Comparison of ENCODE assay signal across 1 cellular context in the genomic region with DNA sequence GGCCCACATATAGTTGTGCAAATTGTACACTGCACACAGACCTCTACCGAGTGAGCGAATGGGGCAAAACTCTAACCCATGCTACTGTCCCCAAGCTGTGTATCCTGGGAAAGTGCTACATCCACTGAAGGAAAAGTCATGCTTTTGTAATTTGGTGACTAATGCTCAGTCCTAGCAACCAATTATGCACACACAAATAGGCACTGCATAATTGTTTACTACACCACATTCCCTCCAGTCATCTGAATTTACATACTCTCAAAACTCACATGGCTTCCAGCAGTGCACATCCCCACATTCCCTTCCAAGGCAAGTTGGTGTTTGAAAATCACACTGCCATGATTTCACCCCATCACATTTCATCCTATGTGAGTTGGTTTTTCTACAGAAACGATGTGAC.
TF ChIP-seq lines count a peak whose summit lies in the region.

No MANE protein-coding gene starts in this region.

TF ChIP-seq in SK-N-SH treated with all-trans-retinoic acid at 6 μM for 48 hours, 23 proteins besides CTCF, POLR2A, EP300 and RAD21 (continued from another document):
- TF ChIP-seq ZFP30 (CRISPR knock-in tag; IDR thresholded peaks at IDR 0.05) (no peak), ARNTL (CRISPR knock-in tag; IDR thresholded peaks at IDR 0.05; ENCODE audit: borderline replicate concordance, low read depth) (no peak), BACH2 (CRISPR knock-in tag; IDR thresholded peaks at IDR 0.05; ENCODE audit: borderline replicate concordance) (no peak), RARB (CRISPR knock-in tag; IDR thresholded peaks at IDR 0.05) (no peak), ISL1 (CRISPR knock-in tag; IDR thresholded peaks at IDR 0.05) (no peak), ZFP3 (CRISPR knock-in tag; IDR thresholded peaks at IDR 0.05) (no peak), TCF4 (CRISPR knock-in tag; IDR thresholded peaks at IDR 0.05; ENCODE audit: borderline replicate concordance) (no peak), SNAI2 (CRISPR knock-in tag; IDR thresholded peaks at IDR 0.05) (no peak), ESRRG (CRISPR knock-in tag; IDR thresholded peaks at IDR 0.05) (no peak), CSDC2 (CRISPR knock-in tag; IDR thresholded peaks at IDR 0.05) (no peak), OSR1 (CRISPR knock-in tag; IDR thresholded peaks at IDR 0.05) (no peak), PPARA (CRISPR knock-in tag; IDR thresholded peaks at IDR 0.05; ENCODE audit: borderline replicate concordance) (no peak)
- TF ChIP-seq, protein P1, sequence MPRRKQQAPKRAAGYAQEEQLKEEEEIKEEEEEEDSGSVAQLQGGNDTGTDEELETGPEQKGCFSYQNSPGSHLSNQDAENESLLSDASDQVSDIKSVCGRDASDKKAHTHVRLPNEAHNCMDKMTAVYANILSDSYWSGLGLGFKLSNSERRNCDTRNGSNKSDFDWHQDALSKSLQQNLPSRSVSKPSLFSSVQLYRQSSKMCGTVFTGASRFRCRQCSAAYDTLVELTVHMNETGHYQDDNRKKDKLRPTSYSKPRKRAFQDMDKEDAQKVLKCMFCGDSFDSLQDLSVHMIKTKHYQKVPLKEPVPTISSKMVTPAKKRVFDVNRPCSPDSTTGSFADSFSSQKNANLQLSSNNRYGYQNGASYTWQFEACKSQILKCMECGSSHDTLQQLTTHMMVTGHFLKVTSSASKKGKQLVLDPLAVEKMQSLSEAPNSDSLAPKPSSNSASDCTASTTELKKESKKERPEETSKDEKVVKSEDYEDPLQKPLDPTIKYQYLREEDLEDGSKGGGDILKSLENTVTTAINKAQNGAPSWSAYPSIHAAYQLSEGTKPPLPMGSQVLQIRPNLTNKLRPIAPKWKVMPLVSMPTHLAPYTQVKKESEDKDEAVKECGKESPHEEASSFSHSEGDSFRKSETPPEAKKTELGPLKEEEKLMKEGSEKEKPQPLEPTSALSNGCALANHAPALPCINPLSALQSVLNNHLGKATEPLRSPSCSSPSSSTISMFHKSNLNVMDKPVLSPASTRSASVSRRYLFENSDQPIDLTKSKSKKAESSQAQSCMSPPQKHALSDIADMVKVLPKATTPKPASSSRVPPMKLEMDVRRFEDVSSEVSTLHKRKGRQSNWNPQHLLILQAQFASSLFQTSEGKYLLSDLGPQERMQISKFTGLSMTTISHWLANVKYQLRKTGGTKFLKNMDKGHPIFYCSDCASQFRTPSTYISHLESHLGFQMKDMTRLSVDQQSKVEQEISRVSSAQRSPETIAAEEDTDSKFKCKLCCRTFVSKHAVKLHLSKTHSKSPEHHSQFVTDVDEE (CRISPR knock-in tag; IDR thresholded peaks at IDR 0.05), result no peak
- TF ChIP-seq, protein P2, sequence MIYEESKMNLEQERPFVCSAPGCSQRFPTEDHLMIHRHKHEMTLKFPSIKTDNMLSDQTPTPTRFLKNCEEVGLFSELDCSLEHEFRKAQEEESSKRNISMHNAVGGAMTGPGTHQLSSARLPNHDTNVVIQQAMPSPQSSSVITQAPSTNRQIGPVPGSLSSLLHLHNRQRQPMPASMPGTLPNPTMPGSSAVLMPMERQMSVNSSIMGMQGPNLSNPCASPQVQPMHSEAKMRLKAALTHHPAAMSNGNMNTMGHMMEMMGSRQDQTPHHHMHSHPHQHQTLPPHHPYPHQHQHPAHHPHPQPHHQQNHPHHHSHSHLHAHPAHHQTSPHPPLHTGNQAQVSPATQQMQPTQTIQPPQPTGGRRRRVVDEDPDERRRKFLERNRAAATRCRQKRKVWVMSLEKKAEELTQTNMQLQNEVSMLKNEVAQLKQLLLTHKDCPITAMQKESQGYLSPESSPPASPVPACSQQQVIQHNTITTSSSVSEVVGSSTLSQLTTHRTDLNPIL (CRISPR knock-in tag; IDR thresholded peaks at IDR 0.05; ENCODE audit: low read depth), result no peak
